14 cellular contexts compared by ENCODE assay signal in genomic region chr20:4681971-4682370, GRCh38. TPM values are rescaled to one million over a fixed set of nuclear protein-coding genes. Genes with fewer than 3 reads are reported as not detected.
DNase-seq lines count a peak whose midpoint lies in the region; ATAC-seq lines count a peak whose summit lies in the region.
"Had no signal": no experiment of that assay in that cellular context is flagged by ENCODE, and none has a peak within 500 bp of the region (broad histone marks: within the 10 kb centered on the region; RNA-seq: fewer than 3 reads in every experiment).

No MANE protein-coding gene starts in this region.

- DNase-seq in G401 (ENCODE audit: low spot score) (peak; percentile 85), NCI-H226 (peak; percentile 54), epithelial cell of prostate (ENCODE audit: low read depth, low spot score) (peak; percentile 72), skeletal muscle cell (ENCODE audit: low read depth) (peak; percentile 33), mucosa of gallbladder (ENCODE audit: low spot score) (no peak), globus pallidus (ENCODE audit: low spot score) (no peak)
- DNase-seq: activated CD4-positive, alpha-beta memory T cell treated with anti-CD3 and anti-CD28 coated beads for 36 hours; activated naive CD4-positive, alpha-beta T cell treated with Interleukin-2 at 50 U/mL for 16 hours; effector CD8-positive, alpha-beta T cell; NCI-H1092; PC-9; testis had no signal

- in situ Hi-C loops in G401 (cut with HindIII; ENCODE audit: low sequenced_read_pairs) = no loop called here

- no peak overlapping the region for H3K4me3 ChIP-seq in skeletal muscle cell (ENCODE audit: low read depth, low read length)
- H3K4me3 ChIP-seq: PC-9, testis had no signal

- H3K27ac ChIP-seq in epithelial cell of prostate = peak overlapping the region; percentile 55
- H3K27ac ChIP-seq: PC-9, testis had no signal

- no peak for ATAC-seq in GM18870 (IDR thresholded peaks at IDR 0.05; ENCODE audit: unreplicated experiment)

RNA-seq across cellular contexts. Expression of gene PRNP, which starts 4.3 kb away (rescaled TPM):
- 57.6 and 77.4 TPM in 2 replicates for total RNA-seq in G401 (2014; rRNA removed; shearing (Covaris generic))
- total RNA-seq in mucosa of gallbladder = 115 TPM

RNA-seq across cellular contexts. Expression of gene PRND, which starts 39.7 kb away (rescaled TPM):
- not detected in 2 replicates for total RNA-seq in G401 (2014; rRNA removed; shearing (Covaris generic))
- total RNA-seq in mucosa of gallbladder = not detected
- total RNA-seq: activated CD4-positive, alpha-beta memory T cell treated with anti-CD3 and anti-CD28 coated beads for 36 hours; NCI-H460; PC-9 had no signal

Comparison
In these comparisons a context has a peak if more than half of its experiments do, and no peak if none do; other contexts are left out.
1. DNase-seq: peak in G401 (single experiment), NCI-H226 (single experiment), epithelial cell of prostate (single experiment) and skeletal muscle cell (single experiment); none in mucosa of gallbladder (single experiment) and globus pallidus (single experiment).